In the genomic region with DNA sequence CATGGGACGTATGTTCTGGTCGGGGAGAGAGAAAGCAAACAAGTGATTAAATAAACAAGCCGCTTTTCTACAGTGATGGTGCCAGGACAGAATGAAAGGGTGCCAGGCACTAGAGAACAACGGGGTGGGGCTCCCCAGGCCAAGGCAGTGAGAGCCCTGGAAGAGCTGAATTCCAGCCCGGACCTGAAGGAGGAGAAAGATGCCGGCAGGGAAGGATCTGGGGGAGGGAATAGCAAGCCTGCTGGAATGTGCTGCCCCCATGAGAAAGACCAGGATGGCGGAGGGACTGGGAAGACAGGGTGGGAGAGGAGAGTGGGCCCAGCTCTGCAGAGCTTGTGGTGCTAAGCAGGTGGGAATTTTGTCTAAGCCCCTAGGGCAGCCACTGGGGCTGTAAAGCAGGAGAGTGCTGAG, we compare ENCODE assay signal across 9 cellular contexts. TPM values are rescaled to one million over a fixed set of nuclear protein-coding genes. Genes with fewer than 3 reads are reported as not detected.
DNase-seq lines count a peak whose midpoint lies in the region; ATAC-seq and TF ChIP-seq lines count a peak whose summit lies in the region.
"Had no signal": no experiment of that assay in that cellular context is flagged by ENCODE, and none has a peak within 500 bp of the region (broad histone marks: within the 10 kb centered on the region; RNA-seq: fewer than 3 reads in every experiment).

No MANE protein-coding gene starts in this region.

- H3K9ac ChIP-seq in iPS-20b (ENCODE audit: low read depth, low read length), result peak overlapping the region; percentile 5; the same call in 1 of the 2 replicates
- H3K9ac ChIP-seq in rectal smooth muscle tissue (ENCODE audit: low read length), result no peak overlapping the region

- CTCF ChIA-PET in WTC11 (lab: Charles Lee), result interaction anchor here (1.0 to 4.3 kb wide), 8 partner anchors 10 to 200 kb away, joined by 3 to 44 read pairs (median 6); a partner anchor contains a TSS

- peaks cover 65% of the 10 kb centered on the region for H3K4me1 Mint-ChIP-seq in WTC11

- TF ChIP-seq POLR2A in erythroblast (IDR thresholded peaks at IDR 0.05; ENCODE audit: low read length), result no peak

- H3K27ac Mint-ChIP-seq in WTC11, result peak overlapping the region; percentile 54; the same call in 1 of the 2 replicates

- no peaks in the 10 kb centered on the region; the same call in 1 of the 2 replicates for H3K27me3 Mint-ChIP-seq in WTC11 (ENCODE audit: low read depth)

- H3K9me3 ChIP-seq in iPS-20b (ENCODE audit: insufficient read depth, low read depth, low read length), result no peaks in the 10 kb centered on the region

- no peak overlapping the region for H3K4me3 Mint-ChIP-seq in WTC11

- no peak overlapping the region for H3K4me3 ChIP-seq in iPS-20b (ENCODE audit: low read length)
- H3K4me3 ChIP-seq in rectal smooth muscle tissue (ENCODE audit: low read length), result no peak overlapping the region

- H3K4me1 ChIP-seq in iPS-20b (ENCODE audit: insufficient read depth, low read length) (peaks cover 32% of the 10 kb centered on the region), rectal smooth muscle tissue (ENCODE audit: control insufficient read depth, insufficient read depth, low read length) (peaks cover 11% of the 10 kb centered on the region)

- H3K27me3 ChIP-seq in iPS-20b (ENCODE audit: insufficient read depth, low read length), result no peaks in the 10 kb centered on the region
- H3K27me3 ChIP-seq in rectal smooth muscle tissue (ENCODE audit: control insufficient read depth, insufficient read depth, low read length), result no peaks in the 10 kb centered on the region

- H3K36me3 Mint-ChIP-seq in WTC11, result peaks cover 5% of the 10 kb centered on the region; the same call in 1 of the 2 replicates

- TF ChIP-seq CTCF in WTC11 (IDR thresholded peaks at IDR 0.05), result no peak
- no peak for TF ChIP-seq CTCF in GM13977 (IDR thresholded peaks at IDR 0.05; ENCODE audit: extremely low read depth, insufficient read depth, missing control alignments)

- DNase-seq in EH (ENCODE audit: low read depth), result peak; percentile 49
- DNase-seq in WTC11 (ENCODE audit: low spot score), result no peak
- DNase-seq in GM13977 (ENCODE audit: low spot score), result no peak
- no peak for DNase-seq in erythroblast (lab: John Stamatoyannopoulos, UW)
- DNase-seq: stimulated activated CD4-positive, alpha-beta T cell treated with anti-CD3 and anti-CD28 coated beads, Interleukin-4, amount 100 ng/mL, for 4 hours had no signal

- in situ Hi-C loops in GM13977 (cut with MboI; ENCODE audit: low pct_unique_long_range_greater_than_20kb, low sequenced_read_pairs, unreplicated experiment), result loop anchor here (25.0 kb wide), 1 partner anchor 197 kb away; a partner anchor contains a TSS

- peak overlapping the region; percentile 21 for H3K27ac ChIP-seq in iPS-20b (ENCODE audit: low read length)
- peak overlapping the region; percentile 76 for H3K27ac ChIP-seq in rectal smooth muscle tissue (ENCODE audit: low read depth, low read length)

- POLR2A ChIA-PET in WTC11 (lab: Charles Lee), result interaction anchor here (1.1 kb wide), 1 partner anchor 11 kb away, joined by 4 read pairs; no protein-coding TSS in a partner anchor

- ATAC-seq in WTC11 (peak; percentile 10), HG02759 (IDR thresholded peaks at IDR 0.05; ENCODE audit: unreplicated experiment) (no peak), HG03432 (IDR thresholded peaks at IDR 0.05; ENCODE audit: unreplicated experiment) (no peak)

- H3K36me3 ChIP-seq in iPS-20b (ENCODE audit: insufficient read depth, low read depth, low read length) (peaks cover 10% of the 10 kb centered on the region), rectal smooth muscle tissue (ENCODE audit: control insufficient read depth, insufficient read depth, low read length) (no peaks in the 10 kb centered on the region)

- H3K9me3 Mint-ChIP-seq in WTC11, result no peaks in the 10 kb centered on the region

TF ChIP-seq in WTC11, 78 proteins besides CTCF, POLR2A, EP300 and RAD21:
- TF ChIP-seq ZBTB21 (CRISPR knock-in tag; IDR thresholded peaks at IDR 0.05; ENCODE audit: borderline replicate concordance), result no peak
- TF ChIP-seq, protein P1, sequence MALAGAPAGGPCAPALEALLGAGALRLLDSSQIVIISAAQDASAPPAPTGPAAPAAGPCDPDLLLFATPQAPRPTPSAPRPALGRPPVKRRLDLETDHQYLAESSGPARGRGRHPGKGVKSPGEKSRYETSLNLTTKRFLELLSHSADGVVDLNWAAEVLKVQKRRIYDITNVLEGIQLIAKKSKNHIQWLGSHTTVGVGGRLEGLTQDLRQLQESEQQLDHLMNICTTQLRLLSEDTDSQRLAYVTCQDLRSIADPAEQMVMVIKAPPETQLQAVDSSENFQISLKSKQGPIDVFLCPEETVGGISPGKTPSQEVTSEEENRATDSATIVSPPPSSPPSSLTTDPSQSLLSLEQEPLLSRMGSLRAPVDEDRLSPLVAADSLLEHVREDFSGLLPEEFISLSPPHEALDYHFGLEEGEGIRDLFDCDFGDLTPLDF (CRISPR knock-in tag; IDR thresholded peaks at IDR 0.05), result no peak
- TF ChIP-seq, protein P2, sequence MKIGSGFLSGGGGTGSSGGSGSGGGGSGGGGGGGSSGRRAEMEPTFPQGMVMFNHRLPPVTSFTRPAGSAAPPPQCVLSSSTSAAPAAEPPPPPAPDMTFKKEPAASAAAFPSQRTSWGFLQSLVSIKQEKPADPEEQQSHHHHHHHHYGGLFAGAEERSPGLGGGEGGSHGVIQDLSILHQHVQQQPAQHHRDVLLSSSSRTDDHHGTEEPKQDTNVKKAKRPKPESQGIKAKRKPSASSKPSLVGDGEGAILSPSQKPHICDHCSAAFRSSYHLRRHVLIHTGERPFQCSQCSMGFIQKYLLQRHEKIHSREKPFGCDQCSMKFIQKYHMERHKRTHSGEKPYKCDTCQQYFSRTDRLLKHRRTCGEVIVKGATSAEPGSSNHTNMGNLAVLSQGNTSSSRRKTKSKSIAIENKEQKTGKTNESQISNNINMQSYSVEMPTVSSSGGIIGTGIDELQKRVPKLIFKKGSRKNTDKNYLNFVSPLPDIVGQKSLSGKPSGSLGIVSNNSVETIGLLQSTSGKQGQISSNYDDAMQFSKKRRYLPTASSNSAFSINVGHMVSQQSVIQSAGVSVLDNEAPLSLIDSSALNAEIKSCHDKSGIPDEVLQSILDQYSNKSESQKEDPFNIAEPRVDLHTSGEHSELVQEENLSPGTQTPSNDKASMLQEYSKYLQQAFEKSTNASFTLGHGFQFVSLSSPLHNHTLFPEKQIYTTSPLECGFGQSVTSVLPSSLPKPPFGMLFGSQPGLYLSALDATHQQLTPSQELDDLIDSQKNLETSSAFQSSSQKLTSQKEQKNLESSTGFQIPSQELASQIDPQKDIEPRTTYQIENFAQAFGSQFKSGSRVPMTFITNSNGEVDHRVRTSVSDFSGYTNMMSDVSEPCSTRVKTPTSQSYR (CRISPR knock-in tag; IDR thresholded peaks at IDR 0.05), result no peak
- TF ChIP-seq TP53 (CRISPR knock-in tag; IDR thresholded peaks at IDR 0.05), result no peak
- no peak for TF ChIP-seq ZNF138 (CRISPR knock-in tag; conservative IDR thresholded peaks at IDR 0.05)
- TF ChIP-seq, protein P3, sequence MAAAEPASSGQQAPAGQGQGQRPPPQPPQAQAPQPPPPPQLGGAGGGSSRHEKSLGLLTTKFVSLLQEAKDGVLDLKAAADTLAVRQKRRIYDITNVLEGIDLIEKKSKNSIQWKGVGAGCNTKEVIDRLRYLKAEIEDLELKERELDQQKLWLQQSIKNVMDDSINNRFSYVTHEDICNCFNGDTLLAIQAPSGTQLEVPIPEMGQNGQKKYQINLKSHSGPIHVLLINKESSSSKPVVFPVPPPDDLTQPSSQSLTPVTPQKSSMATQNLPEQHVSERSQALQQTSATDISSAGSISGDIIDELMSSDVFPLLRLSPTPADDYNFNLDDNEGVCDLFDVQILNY (CRISPR knock-in tag; IDR thresholded peaks at IDR 0.05), result no peak
- TF ChIP-seq, protein P4, sequence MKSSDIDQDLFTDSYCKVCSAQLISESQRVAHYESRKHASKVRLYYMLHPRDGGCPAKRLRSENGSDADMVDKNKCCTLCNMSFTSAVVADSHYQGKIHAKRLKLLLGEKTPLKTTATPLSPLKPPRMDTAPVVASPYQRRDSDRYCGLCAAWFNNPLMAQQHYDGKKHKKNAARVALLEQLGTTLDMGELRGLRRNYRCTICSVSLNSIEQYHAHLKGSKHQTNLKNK (CRISPR knock-in tag; IDR thresholded peaks at IDR 0.05), result no peak

RNA-seq across cellular contexts. Expression of a gene that starts 7.5 kb away (rescaled TPM):
- 7.0 to 8.7 TPM (median 7.9 TPM) in 3 replicates for total RNA-seq in WTC11 (2021)

RNA-seq across cellular contexts. Expression of a gene that starts 54.1 kb away (rescaled TPM):
- total RNA-seq in WTC11 (2021), result 86.6 to 91.6 TPM (median 88.1 TPM) in 3 replicates
